In the genomic region with DNA sequence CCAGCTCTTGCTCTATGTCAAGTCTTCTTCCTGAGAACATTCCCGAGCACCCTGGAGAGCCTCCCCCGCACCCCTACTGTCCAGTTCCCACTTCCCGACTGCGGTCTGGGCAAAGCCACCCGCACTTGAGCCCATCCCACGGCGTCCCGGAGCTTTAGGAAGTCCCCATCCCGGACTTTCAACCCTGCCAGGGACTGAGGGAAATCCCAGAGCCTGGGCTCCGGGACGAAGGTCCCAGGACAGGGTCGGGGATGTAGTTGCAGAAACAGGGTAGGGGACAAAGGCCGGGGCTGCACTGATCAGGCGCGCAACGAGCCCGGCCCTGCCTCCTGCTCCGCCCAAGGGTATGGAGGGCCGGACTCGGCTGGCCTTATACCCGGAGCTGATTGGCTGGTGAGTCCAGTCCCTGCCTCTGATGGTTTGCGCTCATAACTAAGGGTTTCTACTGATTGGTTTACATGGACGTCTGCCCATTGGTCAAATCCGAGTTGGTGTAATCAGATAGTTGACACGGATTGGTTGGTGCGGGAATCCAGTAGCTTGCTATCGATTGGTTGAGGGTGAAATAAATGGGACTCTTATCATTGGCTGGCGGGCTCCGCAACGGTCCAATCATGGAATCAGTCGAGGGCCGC, we compare ENCODE assay signal across 1 cellular context.
TF ChIP-seq lines count a peak whose summit lies in the region.

No MANE protein-coding gene starts in this region.

TF ChIP-seq in HepG2, 621 proteins besides CTCF, POLR2A, EP300 and RAD21 (continued from another document and continues in another):
- TF ChIP-seq KAT8 (CRISPR knock-in tag; IDR thresholded peaks at IDR 0.05) (peak; percentile 89), FOXC1 (CRISPR knock-in tag; IDR thresholded peaks at IDR 0.05; ENCODE audit: borderline replicate concordance) (no peak), ZC3H4 (CRISPR knock-in tag; IDR thresholded peaks at IDR 0.05; ENCODE audit: borderline replicate concordance) (no peak), ZNF276 (CRISPR knock-in tag; IDR thresholded peaks at IDR 0.05; ENCODE audit: low read depth) (no peak), PHF21A (CRISPR knock-in tag; IDR thresholded peaks at IDR 0.05) (peak; percentile 100), ZNF432 (CRISPR knock-in tag; IDR thresholded peaks at IDR 0.05; ENCODE audit: borderline replicate concordance) (no peak), BHLHE40 (IDR thresholded peaks at IDR 0.05; ENCODE audit: low read length) (no peak), DNMT3B (CRISPR knock-in tag; conservative IDR thresholded peaks at IDR 0.05) (0 out of 2 replicates have a peak, but pooled peaks have one; percentile 50), RFXANK (CRISPR knock-in tag; IDR thresholded peaks at IDR 0.05) (no peak), ZBTB40 (IDR thresholded peaks at IDR 0.05) (no peak), ZBTB40 (CRISPR knock-in tag; IDR thresholded peaks at IDR 0.05) (no peak; the same call in 1 of the 2 replicates), ZNF572 (CRISPR knock-in tag; IDR thresholded peaks at IDR 0.05) (no peak; the same call in 1 of the 2 replicates), ZFAT (CRISPR knock-in tag; conservative IDR thresholded peaks at IDR 0.05) (no peak), ZNF354B (CRISPR knock-in tag; IDR thresholded peaks at IDR 0.05) (no peak), ZBTB1 (CRISPR knock-in tag; IDR thresholded peaks at IDR 0.05; ENCODE audit: borderline replicate concordance) (no peak), HOMEZ (CRISPR knock-in tag; IDR thresholded peaks at IDR 0.05; ENCODE audit: low read depth) (peak; percentile 41; the same call in 1 of the 2 replicates), KLF13 (CRISPR knock-in tag; IDR thresholded peaks at IDR 0.05) (no peak), MBD4 (IDR thresholded peaks at IDR 0.05; ENCODE audit: borderline replicate concordance, low read length) (no peak), ZNF34 (CRISPR knock-in tag; IDR thresholded peaks at IDR 0.05; ENCODE audit: borderline replicate concordance) (no peak), ZNF713 (CRISPR knock-in tag; IDR thresholded peaks at IDR 0.05) (no peak), KAT7 (CRISPR knock-in tag; IDR thresholded peaks at IDR 0.05; ENCODE audit: borderline replicate concordance) (no peak; the same call in 1 of the 2 replicates), XBP1 (CRISPR knock-in tag; IDR thresholded peaks at IDR 0.05) (no peak), ZNF24 (IDR thresholded peaks at IDR 0.05) (no peak), NFYC (CRISPR knock-in tag; IDR thresholded peaks at IDR 0.05) (peak; percentile 98), MXI1 (IDR thresholded peaks at IDR 0.05; ENCODE audit: borderline replicate concordance, low read depth, low read length) (peak; percentile 51; the same call in 1 of the 3 replicates), ZSCAN9 (CRISPR knock-in tag; IDR thresholded peaks at IDR 0.05; ENCODE audit: borderline replicate concordance) (peak; percentile 83; the same call in 1 of the 2 replicates), ZNF460 (CRISPR knock-in tag; IDR thresholded peaks at IDR 0.05; ENCODE audit: borderline replicate concordance) (peak; percentile 14; the same call in 1 of the 2 replicates), KDM5B (CRISPR knock-in tag; IDR thresholded peaks at IDR 0.05; ENCODE audit: borderline replicate concordance) (peak; percentile 65; the same call in 1 of the 2 replicates), ZNF850 (CRISPR knock-in tag; conservative IDR thresholded peaks at IDR 0.05) (peak; percentile 92; the same call in 1 of the 2 replicates), TRIM24 (CRISPR knock-in tag; IDR thresholded peaks at IDR 0.05) (no peak), SRY (CRISPR knock-in tag; IDR thresholded peaks at IDR 0.05) (no peak; the same call in 1 of the 2 replicates), KMT2A (CRISPR knock-in tag; IDR thresholded peaks at IDR 0.05) (no peak), GABPA (IDR thresholded peaks at IDR 0.05; ENCODE audit: low read depth, low read length) (no peak), GABPA (CRISPR knock-in tag; IDR thresholded peaks at IDR 0.05; ENCODE audit: low read depth) (no peak; the same call in 1 of the 2 replicates), PCBP1 (IDR thresholded peaks at IDR 0.05; ENCODE audit: borderline replicate concordance, low read depth, low read length) (0 out of 2 replicates have a peak, but pooled peaks have one; percentile 47), TEAD2 (CRISPR knock-in tag; IDR thresholded peaks at IDR 0.05) (no peak), U2AF2 (IDR thresholded peaks at IDR 0.05; ENCODE audit: low read depth, low read length) (no peak), ZNF335 (CRISPR knock-in tag; IDR thresholded peaks at IDR 0.05) (peak; percentile 78; the same call in 1 of the 2 replicates), ZNF883 (CRISPR knock-in tag; IDR thresholded peaks at IDR 0.05; ENCODE audit: not compliant biosample characterization) (no peak)
- TF ChIP-seq, protein P1, sequence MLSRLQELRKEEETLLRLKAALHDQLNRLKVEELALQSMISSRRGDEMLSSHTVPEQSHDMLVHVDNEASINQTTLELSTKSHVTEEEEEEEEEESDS (CRISPR knock-in tag; IDR thresholded peaks at IDR 0.05; ENCODE audit: borderline replicate concordance), result no peak
- TF ChIP-seq, protein P2, sequence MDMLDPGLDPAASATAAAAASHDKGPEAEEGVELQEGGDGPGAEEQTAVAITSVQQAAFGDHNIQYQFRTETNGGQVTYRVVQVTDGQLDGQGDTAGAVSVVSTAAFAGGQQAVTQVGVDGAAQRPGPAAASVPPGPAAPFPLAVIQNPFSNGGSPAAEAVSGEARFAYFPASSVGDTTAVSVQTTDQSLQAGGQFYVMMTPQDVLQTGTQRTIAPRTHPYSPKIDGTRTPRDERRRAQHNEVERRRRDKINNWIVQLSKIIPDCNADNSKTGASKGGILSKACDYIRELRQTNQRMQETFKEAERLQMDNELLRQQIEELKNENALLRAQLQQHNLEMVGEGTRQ (IDR thresholded peaks at IDR 0.05; ENCODE audit: low read depth, low read length), result no peak
- TF ChIP-seq, protein P2 (CRISPR knock-in tag; IDR thresholded peaks at IDR 0.05; ENCODE audit: borderline replicate concordance), result no peak
- TF ChIP-seq, protein P3, sequence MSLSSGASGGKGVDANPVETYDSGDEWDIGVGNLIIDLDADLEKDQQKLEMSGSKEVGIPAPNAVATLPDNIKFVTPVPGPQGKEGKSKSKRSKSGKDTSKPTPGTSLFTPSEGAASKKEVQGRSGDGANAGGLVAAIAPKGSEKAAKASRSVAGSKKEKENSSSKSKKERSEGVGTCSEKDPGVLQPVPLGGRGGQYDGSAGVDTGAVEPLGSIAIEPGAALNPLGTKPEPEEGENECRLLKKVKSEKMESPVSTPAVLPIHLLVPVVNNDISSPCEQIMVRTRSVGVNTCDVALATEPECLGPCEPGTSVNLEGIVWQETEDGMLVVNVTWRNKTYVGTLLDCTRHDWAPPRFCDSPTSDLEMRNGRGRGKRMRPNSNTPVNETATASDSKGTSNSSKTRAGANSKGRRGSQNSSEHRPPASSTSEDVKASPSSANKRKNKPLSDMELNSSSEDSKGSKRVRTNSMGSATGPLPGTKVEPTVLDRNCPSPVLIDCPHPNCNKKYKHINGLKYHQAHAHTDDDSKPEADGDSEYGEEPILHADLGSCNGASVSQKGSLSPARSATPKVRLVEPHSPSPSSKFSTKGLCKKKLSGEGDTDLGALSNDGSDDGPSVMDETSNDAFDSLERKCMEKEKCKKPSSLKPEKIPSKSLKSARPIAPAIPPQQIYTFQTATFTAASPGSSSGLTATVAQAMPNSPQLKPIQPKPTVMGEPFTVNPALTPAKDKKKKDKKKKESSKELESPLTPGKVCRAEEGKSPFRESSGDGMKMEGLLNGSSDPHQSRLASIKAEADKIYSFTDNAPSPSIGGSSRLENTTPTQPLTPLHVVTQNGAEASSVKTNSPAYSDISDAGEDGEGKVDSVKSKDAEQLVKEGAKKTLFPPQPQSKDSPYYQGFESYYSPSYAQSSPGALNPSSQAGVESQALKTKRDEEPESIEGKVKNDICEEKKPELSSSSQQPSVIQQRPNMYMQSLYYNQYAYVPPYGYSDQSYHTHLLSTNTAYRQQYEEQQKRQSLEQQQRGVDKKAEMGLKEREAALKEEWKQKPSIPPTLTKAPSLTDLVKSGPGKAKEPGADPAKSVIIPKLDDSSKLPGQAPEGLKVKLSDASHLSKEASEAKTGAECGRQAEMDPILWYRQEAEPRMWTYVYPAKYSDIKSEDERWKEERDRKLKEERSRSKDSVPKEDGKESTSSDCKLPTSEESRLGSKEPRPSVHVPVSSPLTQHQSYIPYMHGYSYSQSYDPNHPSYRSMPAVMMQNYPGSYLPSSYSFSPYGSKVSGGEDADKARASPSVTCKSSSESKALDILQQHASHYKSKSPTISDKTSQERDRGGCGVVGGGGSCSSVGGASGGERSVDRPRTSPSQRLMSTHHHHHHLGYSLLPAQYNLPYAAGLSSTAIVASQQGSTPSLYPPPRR (CRISPR knock-in tag; IDR thresholded peaks at IDR 0.05; ENCODE audit: borderline replicate concordance), result no peak
